In genomic region chr6:158284340-158285210, GRCh38 we compare ENCODE assay signal across 8 cellular contexts. TPM values are rescaled to one million over a fixed set of nuclear protein-coding genes. Genes with fewer than 3 reads are reported as not detected.
DNase-seq lines count a peak whose midpoint lies in the region; ATAC-seq lines count a peak whose summit lies in the region.

No MANE protein-coding gene starts in this region.

- H3K9me3 Mint-ChIP-seq in activated CD4-positive, alpha-beta T cell treated with anti-CD3 and anti-CD28 coated beads, Interleukin-2, amount 10 ng/mL, durations not matched to agents 7 days and 5 days, result no peaks in the 10 kb centered on the region

- peaks cover 10% of the 10 kb centered on the region for H3K36me3 Mint-ChIP-seq in activated CD4-positive, alpha-beta T cell treated with anti-CD3 and anti-CD28 coated beads, Interleukin-2, amount 10 ng/mL, durations not matched to agents 7 days and 5 days (ENCODE audit: low read depth)

- CTCF ChIA-PET in activated CD4-positive, alpha-beta T cell treated with anti-CD3 and anti-CD28 coated beads, Interleukin-2, amount 10 ng/mL, durations not matched to agents 7 days and 5 days (lab: Charles Lee), result interaction anchor here (0.5 to 2.5 kb wide), 4 partner anchors 10 to 713 kb away, joined by 3 to 7 read pairs (median 3); no protein-coding TSS in a partner anchor

- H3K27ac ChIP-seq in substantia nigra (ENCODE audit: low read depth, low read length, poor library complexity, severe bottlenecking), result peak overlapping the region; percentile 82

- POLR2A ChIA-PET in activated CD4-positive, alpha-beta T cell treated with anti-CD3 and anti-CD28 coated beads, Interleukin-2, amount 10 ng/mL, durations not matched to agents 7 days and 5 days (lab: Charles Lee), result no interaction called here

- no peak overlapping the region for H3K4me3 Mint-ChIP-seq in activated CD4-positive, alpha-beta T cell treated with anti-CD3 and anti-CD28 coated beads, Interleukin-2, amount 10 ng/mL, durations not matched to agents 7 days and 5 days

- H3K4me1 Mint-ChIP-seq in activated CD4-positive, alpha-beta T cell treated with anti-CD3 and anti-CD28 coated beads, Interleukin-2, amount 10 ng/mL, durations not matched to agents 7 days and 5 days, result peaks cover 47% of the 10 kb centered on the region

- ATAC-seq in GM19467 (IDR thresholded peaks at IDR 0.05; ENCODE audit: unreplicated experiment), result no peak
- no peak for ATAC-seq in HG03439 (IDR thresholded peaks at IDR 0.05; ENCODE audit: unreplicated experiment)

- peak; percentile 15 for DNase-seq in activated CD4-positive, alpha-beta T cell treated with anti-CD3 and anti-CD28 coated beads, Interleukin-2, amount 10 ng/mL, durations not matched to agents 7 days and 5 days
- DNase-seq in activated CD4-positive, alpha-beta T cell treated with anti-CD3 and anti-CD28 coated beads, Interleukin-2, amount 50 U/mL, for 1 hour, result no peak
- DNase-seq in astrocyte of the hippocampus (ENCODE audit: low read depth, low spot score), result peak; percentile 96
- DNase-seq in iPS-NIHi7 (ENCODE audit: extremely low spot score), result peak; percentile 33
- DNase-seq in substantia nigra (lab: John Stamatoyannopoulos, UW), result peak in 17 of 49 donors; percentile 11 to 59 (median 31)
- DNase-seq in SIG-M5 treated with dmso at 0.1 percent for 504 hours (lab: John Stamatoyannopoulos, UW; ENCODE audit: unreplicated experiment), result no peak

- no peaks in the 10 kb centered on the region for H3K27me3 Mint-ChIP-seq in activated CD4-positive, alpha-beta T cell treated with anti-CD3 and anti-CD28 coated beads, Interleukin-2, amount 10 ng/mL, durations not matched to agents 7 days and 5 days

- peak overlapping the region; percentile 51 for H3K27ac Mint-ChIP-seq in activated CD4-positive, alpha-beta T cell treated with anti-CD3 and anti-CD28 coated beads, Interleukin-2, amount 10 ng/mL, durations not matched to agents 7 days and 5 days

RNA-seq across cellular contexts. Expression of gene TULP4, which starts 27.7 kb away (rescaled TPM):
- total RNA-seq in activated CD4-positive, alpha-beta T cell treated with anti-CD3 and anti-CD28 coated beads, Interleukin-2, amount 10 ng/mL, durations not matched to agents 7 days and 5 days, result 10 to 100 TPM; 35.0 to 36.3 TPM

Comparison
In these comparisons a context has a peak if more than half of its experiments do, and no peak if none do; other contexts are left out.
1. DNase-seq: peak in activated CD4-positive, alpha-beta T cell treated with anti-CD3 and anti-CD28 coated beads, Interleukin-2, amount 10 ng/mL, durations not matched to agents 7 days and 5 days (single experiment), astrocyte of the hippocampus (single experiment) and iPS-NIHi7 (single experiment); none in activated CD4-positive, alpha-beta T cell treated with anti-CD3 and anti-CD28 coated beads, Interleukin-2, amount 50 U/mL, for 1 hour (single experiment) and SIG-M5 treated with dmso at 0.1 percent for 504 hours (single experiment).